ENCODE assay signal across 1 cellular context in genomic region chr6:89836637-89837222, GRCh38.
TF ChIP-seq lines count a peak whose summit lies in the region.

No MANE protein-coding gene starts in this region.

TF ChIP-seq in GM12878, 131 proteins besides CTCF, POLR2A, EP300 and RAD21:
- TF ChIP-seq HDAC2 (IDR thresholded peaks at IDR 0.05) = no peak
- TF ChIP-seq RUNX3 (IDR thresholded peaks at IDR 0.05; ENCODE audit: low read length) = peak; percentile 58; the same call in 1 of the 2 replicates
